In the genomic region with DNA sequence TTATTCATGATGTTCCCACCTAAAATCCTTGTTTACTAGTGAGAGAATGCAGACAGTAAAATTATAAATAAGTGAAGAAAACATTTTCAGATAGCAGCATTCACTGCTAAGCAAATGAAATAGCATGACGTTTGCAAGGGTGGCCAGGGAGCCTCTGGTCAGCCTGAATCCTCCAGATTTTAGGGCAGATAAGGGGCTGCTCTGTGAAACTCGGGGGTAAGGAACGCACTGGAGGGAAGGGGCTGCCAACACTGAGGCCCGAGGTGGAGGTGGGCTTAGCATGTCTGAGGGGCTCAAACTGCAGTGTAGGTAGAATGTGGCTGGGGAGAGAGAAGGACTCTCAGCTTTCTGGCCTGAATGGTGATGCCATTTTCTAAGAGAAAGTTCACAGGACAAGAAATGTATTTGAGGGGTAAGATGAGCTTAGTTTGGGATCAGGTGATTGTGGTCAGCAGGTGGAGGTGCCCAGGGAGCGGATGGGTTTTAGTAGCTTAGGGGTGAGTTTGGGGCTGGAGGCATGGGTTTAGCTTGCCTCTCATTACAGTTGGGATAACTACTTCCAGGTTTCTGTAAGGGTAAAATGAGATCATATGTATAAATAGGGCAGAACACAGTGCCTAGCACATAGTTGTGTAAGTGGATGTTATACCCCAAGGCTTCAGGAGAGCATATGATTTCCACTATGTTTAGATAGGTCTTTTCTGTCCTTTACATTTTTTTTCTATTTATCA, we compare ENCODE assay signal across 20 cellular contexts. TPM values are rescaled to one million over a fixed set of nuclear protein-coding genes. Genes with fewer than 3 reads are reported as not detected.
DNase-seq lines count a peak whose midpoint lies in the region; ATAC-seq, FAIRE-seq and TF ChIP-seq lines count a peak whose summit lies in the region.
"Had no signal": no experiment of that assay in that cellular context is flagged by ENCODE, and none has a peak within 500 bp of the region (broad histone marks: within the 10 kb centered on the region; RNA-seq: fewer than 3 reads in every experiment).

No MANE protein-coding gene starts in this region.

- H3K9me3 ChIP-seq in PC-9 (ENCODE audit: insufficient read depth, low read depth), result no peaks in the 10 kb centered on the region
- H3K9me3 ChIP-seq: right atrium auricular region, stomach had no signal

- H3K4me2 ChIP-seq in PC-9, result no peak overlapping the region

- peaks cover 56% of the 10 kb centered on the region for H3K4me1 Mint-ChIP-seq in activated naive CD4-positive, alpha-beta T cell treated with anti-CD3 and anti-CD28 coated beads, Interleukin-2, amount 10 ng/mL, durations not matched to agents 7 days and 5 days
- H3K4me1 Mint-ChIP-seq in dendritic cell treated with granulocyte-macrophage colony-stimulating factor and Interleukin-4, amounts not matched to agents 40 ng/mL and 50 ng/mL, for 4 days (ENCODE audit: low read depth), result peaks cover 51% of the 10 kb centered on the region

- H3K9me2 ChIP-seq in PC-9 (ENCODE audit: insufficient read depth), result no peaks in the 10 kb centered on the region; the same call in 1 of the 2 replicates

- no peaks in the 10 kb centered on the region for H4K20me1 ChIP-seq in PC-9 (ENCODE audit: insufficient read depth)

- H3K4me3 Mint-ChIP-seq in activated naive CD4-positive, alpha-beta T cell treated with anti-CD3 and anti-CD28 coated beads, Interleukin-2, amount 10 ng/mL, durations not matched to agents 7 days and 5 days, result peak overlapping the region; percentile 22
- no peak overlapping the region for H3K4me3 Mint-ChIP-seq in dendritic cell treated with granulocyte-macrophage colony-stimulating factor and Interleukin-4, amounts not matched to agents 40 ng/mL and 50 ng/mL, for 4 days

- H2AFZ ChIP-seq in PC-9, result no peak overlapping the region

- intact Hi-C loops in dendritic cell treated with granulocyte-macrophage colony-stimulating factor and Interleukin-4, amounts not matched to agents 40 ng/mL and 50 ng/mL, for 4 days (cut with micrococcal nuclease), result no loop called here
- intact Hi-C loops in sciatic nerve (cut with DNase I) (no loop called here), PC-9 (cut with micrococcal nuclease; ENCODE audit: unreplicated experiment) (no loop called here)

- H3K9me3 Mint-ChIP-seq in activated naive CD4-positive, alpha-beta T cell treated with anti-CD3 and anti-CD28 coated beads, Interleukin-2, amount 10 ng/mL, durations not matched to agents 7 days and 5 days, result no peaks in the 10 kb centered on the region
- H3K9me3 Mint-ChIP-seq in dendritic cell treated with granulocyte-macrophage colony-stimulating factor and Interleukin-4, amounts not matched to agents 40 ng/mL and 50 ng/mL, for 4 days, result no peaks in the 10 kb centered on the region
- H3K9me3 Mint-ChIP-seq: activated naive CD4-positive, alpha-beta T cell treated with anti-CD3 and anti-CD28 coated beads for 36 hours had no signal

- H3K27ac ChIP-seq in PC-9, result no peak overlapping the region
- H3K27ac ChIP-seq: epithelial cell of prostate, HL-60, right atrium auricular region, RWPE1, stomach, VCaP had no signal

- CTCF ChIA-PET in activated naive CD4-positive, alpha-beta T cell treated with anti-CD3 and anti-CD28 coated beads, Interleukin-2, amount 10 ng/mL, durations not matched to agents 7 days and 5 days (lab: Charles Lee), result interaction anchor here (0.7 to 2.3 kb wide), 6 partner anchors 11 to 100 kb away, joined by 3 to 8 read pairs (median 4); no protein-coding TSS in a partner anchor
- CTCF ChIA-PET in PC-9 (lab: Charles Lee), result no interaction called here

- peak overlapping the region; percentile 89 for H3K27ac Mint-ChIP-seq in activated naive CD4-positive, alpha-beta T cell treated with anti-CD3 and anti-CD28 coated beads, Interleukin-2, amount 10 ng/mL, durations not matched to agents 7 days and 5 days
- peak overlapping the region; percentile 79 for H3K27ac Mint-ChIP-seq in dendritic cell treated with granulocyte-macrophage colony-stimulating factor and Interleukin-4, amounts not matched to agents 40 ng/mL and 50 ng/mL, for 4 days

- no peaks in the 10 kb centered on the region for H3K27me3 ChIP-seq in PC-9 (ENCODE audit: insufficient read depth, low read depth)
- H3K27me3 ChIP-seq: right atrium auricular region, stomach had no signal

- peak; percentile 5 for FAIRE-seq in GM12892 (lab: Jason Lieb, UNC)

- peaks cover 8% of the 10 kb centered on the region for H3K27me3 Mint-ChIP-seq in activated naive CD4-positive, alpha-beta T cell treated with anti-CD3 and anti-CD28 coated beads, Interleukin-2, amount 10 ng/mL, durations not matched to agents 7 days and 5 days
- no peaks in the 10 kb centered on the region for H3K27me3 Mint-ChIP-seq in dendritic cell treated with granulocyte-macrophage colony-stimulating factor and Interleukin-4, amounts not matched to agents 40 ng/mL and 50 ng/mL, for 4 days

- ATAC-seq in sciatic nerve, result peak; percentile 48

- no peak for DNase-seq in activated naive CD4-positive, alpha-beta T cell treated with anti-CD3 and anti-CD28 coated beads, Interleukin-2, amount 10 ng/mL, durations not matched to agents 7 days and 5 days
- DNase-seq in activated naive CD4-positive, alpha-beta T cell treated with Interleukin-2 at 50 U/mL for 16 hours, result no peak
- DNase-seq in GM12892 (ENCODE audit: insufficient read length) (no peak), sciatic nerve (ENCODE audit: low spot score) (no peak), NK-92 (lab: John Stamatoyannopoulos, UW; ENCODE audit: unreplicated experiment) (no peak), cerebellar nuclear complex (lab: John Stamatoyannopoulos, UW) (no peak), PC-9 (no peak)
- DNase-seq: activated naive CD4-positive, alpha-beta T cell treated with anti-CD3 and anti-CD28 coated beads for 36 hours; cortex of kidney; foreskin melanocyte; GDM1; NCI-H1930; NK-92 treated with Interleukin-12 subunit alpha and Interleukin-12 subunit beta, amount 100 ng/mL, for 24 hours; stomach had no signal

- no peaks in the 10 kb centered on the region for H3K79me2 ChIP-seq in PC-9 (ENCODE audit: low read depth)

- H3K4me3 ChIP-seq in PC-9, result no peak overlapping the region
- H3K4me3 ChIP-seq: right atrium auricular region, stomach had no signal

- H3K36me3 Mint-ChIP-seq in activated naive CD4-positive, alpha-beta T cell treated with anti-CD3 and anti-CD28 coated beads, Interleukin-2, amount 10 ng/mL, durations not matched to agents 7 days and 5 days, result no peaks in the 10 kb centered on the region
- no peaks in the 10 kb centered on the region for H3K36me3 Mint-ChIP-seq in dendritic cell treated with granulocyte-macrophage colony-stimulating factor and Interleukin-4, amounts not matched to agents 40 ng/mL and 50 ng/mL, for 4 days (ENCODE audit: low read depth)

- TF ChIP-seq POLR2A in GM12892 (IDR thresholded peaks at IDR 0.05; ENCODE audit: low read depth, low read length), result no peak

- TF ChIP-seq CTCF in PC-9 (conservative IDR thresholded peaks at IDR 0.05), result no peak

- H3K36me3 ChIP-seq in PC-9 (ENCODE audit: low read depth), result no peaks in the 10 kb centered on the region
- H3K36me3 ChIP-seq: right atrium auricular region, stomach had no signal

- no TSS peak for BruUV-seq in PC-9 (replicated peaks; lab: Mats Ljungman, UMichigan)

- POLR2A ChIA-PET in PC-9 (lab: Charles Lee; ENCODE audit: unreplicated experiment), result no interaction called here

- no peaks in the 10 kb centered on the region for H3K4me1 ChIP-seq in PC-9 (replicated peaks; ENCODE audit: insufficient read depth)
- H3K4me1 ChIP-seq: right atrium auricular region, stomach had no signal

- H3F3A ChIP-seq in PC-9 (ENCODE audit: insufficient read depth, low read depth), result no peaks in the 10 kb centered on the region

RNA-seq across cellular contexts. Expression of a gene that starts 20.5 kb away (rescaled TPM):
- polyA plus RNA-seq in GM12892 (2012; ENCODE audit: missing spikeins), result not detected
- total RNA-seq in sciatic nerve (1.6 TPM), PC-9 (2021) (not detected in 2 replicates)
